Comparison of ENCODE assay signal across 8 cellular contexts in the genomic region with DNA sequence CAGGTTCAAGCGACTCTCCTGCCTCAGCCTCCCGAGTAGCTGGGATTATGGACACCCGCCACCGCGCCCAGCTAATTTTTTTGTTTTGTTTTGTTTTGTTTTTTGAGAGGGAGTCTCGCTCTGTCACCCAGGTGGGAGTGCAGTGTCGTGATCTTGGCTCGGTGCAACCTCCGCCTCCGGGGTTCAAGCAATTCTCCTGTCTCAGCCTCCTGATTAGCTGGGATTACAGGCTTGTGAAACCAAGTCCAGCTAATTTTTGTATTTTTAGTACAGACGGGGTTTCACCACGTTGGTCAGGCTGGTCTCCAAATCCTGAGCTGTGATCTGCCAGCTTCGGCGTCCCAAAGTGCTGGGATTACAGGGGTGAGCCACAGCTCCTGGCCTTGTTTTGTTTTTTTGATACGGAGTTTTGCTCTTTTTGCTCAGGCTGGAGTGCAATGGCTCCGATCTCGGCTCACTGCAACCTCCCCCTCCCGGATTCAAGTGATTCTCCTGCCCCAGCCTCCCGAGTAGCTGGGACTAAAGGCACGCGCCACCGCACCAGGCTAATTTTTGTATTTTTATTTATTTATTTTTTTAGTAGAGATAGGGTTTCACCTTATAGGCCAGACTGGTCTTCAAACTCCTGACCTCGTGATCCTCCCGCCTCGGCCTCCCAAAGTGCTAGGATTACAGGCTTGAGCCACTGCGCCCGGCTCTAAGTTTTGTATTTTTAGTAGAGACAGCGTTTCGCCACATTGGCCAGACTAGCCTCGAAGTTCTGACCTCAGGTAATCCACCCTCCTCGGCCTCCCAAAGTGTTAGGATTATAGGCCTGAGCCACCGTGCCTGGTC. TPM values are rescaled to one million over a fixed set of nuclear protein-coding genes. Genes with fewer than 3 reads are reported as not detected.
DNase-seq lines count a peak whose midpoint lies in the region; ATAC-seq and TF ChIP-seq lines count a peak whose summit lies in the region.
"Not testable (repeated sequence)": the region's sequence is repeated elsewhere in the genome, so short reads cannot be mapped to it uniquely, and the experiment has no call there.

No MANE protein-coding gene starts in this region.

- H3K36me3 Mint-ChIP-seq in activated naive CD8-positive, alpha-beta T cell treated with anti-CD3 and anti-CD28 coated beads for 36 hours; nephron (ENCODE audit: low read depth): not testable (repeated sequence)
- H3K36me3 Mint-ChIP-seq in stimulated activated effector memory CD8-positive, alpha-beta T cell treated with anti-CD3 and anti-CD28 coated beads, Interleukin-12 subunit alpha, Interleukin-12 subunit beta, amount 100 ng/mL, for 72 hours: peaks cover 14% of the 10 kb centered on the region

- H3K27me3 Mint-ChIP-seq in activated naive CD8-positive, alpha-beta T cell treated with anti-CD3 and anti-CD28 coated beads for 36 hours; nephron (ENCODE audit: low read depth): not testable (repeated sequence)

- H3K4me3 ChIP-seq in AG09309 (ENCODE audit: control insufficient read depth, low read depth, low read length) (peak overlapping the region; percentile 52), HAP-1 (peak overlapping the region; percentile 39), iPS-20b (ENCODE audit: low read length) (peak overlapping the region; percentile 80; the same call in 1 of the 2 replicates)
- H3K4me3 ChIP-seq in effector memory CD4-positive, alpha-beta T cell (ENCODE audit: insufficient read depth, low read depth, low read length, poor library complexity, severe bottlenecking): not testable (repeated sequence)

- CTCF ChIA-PET in RWPE1 (lab: Yijun Ruan, JAX): interaction anchor here (1.0 to 1.2 kb wide), 2 partner anchors 31 to 179 kb away, joined by 4 to 5 read pairs; no protein-coding TSS in a partner anchor

- DNase-seq in AG09309 (ENCODE audit: low read depth); HAP-1 (ENCODE audit: low spot score in 2 of 2); RWPE1 (ENCODE audit: low spot score); activated naive CD8-positive, alpha-beta T cell treated with anti-CD3 and anti-CD28 coated beads for 36 hours; effector memory CD4-positive, alpha-beta T cell; stimulated activated effector memory CD8-positive, alpha-beta T cell treated with anti-CD3 and anti-CD28 coated beads, Interleukin-12 subunit alpha, Interleukin-12 subunit beta, amount 100 ng/mL, for 72 hours (ENCODE audit: low spot score in 2 of 2): not testable (repeated sequence)

- H3K27ac ChIP-seq in RWPE1: peak overlapping the region; percentile 89
- peak overlapping the region; percentile 88 for H3K27ac ChIP-seq in effector memory CD4-positive, alpha-beta T cell (ENCODE audit: insufficient read depth, low read length, poor library complexity, severe bottlenecking)
- not testable (repeated sequence) for H3K27ac ChIP-seq in iPS-20b (ENCODE audit: low read length)

- POLR2A ChIA-PET in RWPE1 (lab: Yijun Ruan, JAX; ENCODE audit: low non-redundant PET): interaction anchor here (0.6 to 1.7 kb wide), 6 partner anchors 15 to 174 kb away, joined by 3 to 7 read pairs (median 4); a partner anchor contains a TSS

- H3K4me1 Mint-ChIP-seq in activated naive CD8-positive, alpha-beta T cell treated with anti-CD3 and anti-CD28 coated beads for 36 hours: peaks cover 13% of the 10 kb centered on the region
- not testable (repeated sequence) for H3K4me1 Mint-ChIP-seq in nephron; stimulated activated effector memory CD8-positive, alpha-beta T cell treated with anti-CD3 and anti-CD28 coated beads, Interleukin-12 subunit alpha, Interleukin-12 subunit beta, amount 100 ng/mL, for 72 hours

- not testable (repeated sequence) for H3K27me3 ChIP-seq in HAP-1 (ENCODE audit: low read depth); effector memory CD4-positive, alpha-beta T cell (replicated peaks; ENCODE audit: control insufficient read depth, insufficient read depth, low read length, poor library complexity, severe bottlenecking); iPS-20b (ENCODE audit: insufficient read depth, low read length)

- peaks cover 13% of the 10 kb centered on the region for H3K4me1 ChIP-seq in HAP-1
- H3K4me1 ChIP-seq in effector memory CD4-positive, alpha-beta T cell (ENCODE audit: control insufficient read depth, insufficient read depth, low read length, poor library complexity, severe bottlenecking); iPS-20b (ENCODE audit: insufficient read depth, low read length): not testable (repeated sequence)

- not testable (repeated sequence) for TF ChIP-seq CTCF in AG09309 (IDR thresholded peaks at IDR 0.05; ENCODE audit: control insufficient read depth, insufficient read depth, low read depth, low read length, missing control alignments); RWPE1 (conservative IDR thresholded peaks at IDR 0.05; ENCODE audit: low read depth); nephron (IDR thresholded peaks at IDR 0.05; ENCODE audit: unreplicated experiment in 3 of 3)

- in situ Hi-C loops in HAP-1 (cut with MboI; ENCODE audit: low sequenced_read_pairs): not testable (repeated sequence)

- not testable (repeated sequence) for H3K9ac ChIP-seq in iPS-20b (ENCODE audit: low read depth, low read length)

- not testable (repeated sequence) for H3K9me3 Mint-ChIP-seq in activated naive CD8-positive, alpha-beta T cell treated with anti-CD3 and anti-CD28 coated beads for 36 hours; nephron; stimulated activated effector memory CD8-positive, alpha-beta T cell treated with anti-CD3 and anti-CD28 coated beads, Interleukin-12 subunit alpha, Interleukin-12 subunit beta, amount 100 ng/mL, for 72 hours

- peak overlapping the region; percentile 79 for H3K4me3 Mint-ChIP-seq in activated naive CD8-positive, alpha-beta T cell treated with anti-CD3 and anti-CD28 coated beads for 36 hours
- peak overlapping the region in 2 of 3 experiments; percentile 32 to 36 for H3K4me3 Mint-ChIP-seq in nephron
- H3K4me3 Mint-ChIP-seq in stimulated activated effector memory CD8-positive, alpha-beta T cell treated with anti-CD3 and anti-CD28 coated beads, Interleukin-12 subunit alpha, Interleukin-12 subunit beta, amount 100 ng/mL, for 72 hours: peak overlapping the region; percentile 80

- not testable (repeated sequence) for H3K9me3 ChIP-seq in HAP-1; effector memory CD4-positive, alpha-beta T cell (ENCODE audit: control insufficient read depth, low read length); iPS-20b (ENCODE audit: insufficient read depth, low read depth, low read length)

- H3K36me3 ChIP-seq in HAP-1 (replicated peaks); effector memory CD4-positive, alpha-beta T cell (ENCODE audit: control insufficient read depth, insufficient read depth, low read length); iPS-20b (ENCODE audit: insufficient read depth, low read depth, low read length): not testable (repeated sequence)

- ATAC-seq in stimulated activated effector memory CD8-positive, alpha-beta T cell treated with anti-CD3 and anti-CD28 coated beads, Interleukin-12 subunit alpha, Interleukin-12 subunit beta, amount 100 ng/mL, for 72 hours: not testable (repeated sequence)

- H3K27ac Mint-ChIP-seq in activated naive CD8-positive, alpha-beta T cell treated with anti-CD3 and anti-CD28 coated beads for 36 hours: peak overlapping the region; percentile 75
- H3K27ac Mint-ChIP-seq in nephron: peak overlapping the region in 1 of 3 experiments; percentile 93
- not testable (repeated sequence) for H3K27ac Mint-ChIP-seq in stimulated activated effector memory CD8-positive, alpha-beta T cell treated with anti-CD3 and anti-CD28 coated beads, Interleukin-12 subunit alpha, Interleukin-12 subunit beta, amount 100 ng/mL, for 72 hours

RNA-seq across cellular contexts. Expression of a gene that starts 1.0 kb away (rescaled TPM):
- 1 to 10 TPM; 6.4 to 6.7 TPM for total RNA-seq in activated naive CD8-positive, alpha-beta T cell treated with anti-CD3 and anti-CD28 coated beads for 36 hours

RNA-seq across cellular contexts. Expression of a gene that starts 45.3 kb away (rescaled TPM):
- 1 to 10 TPM; 4.0 to 4.7 TPM for total RNA-seq in activated naive CD8-positive, alpha-beta T cell treated with anti-CD3 and anti-CD28 coated beads for 36 hours
